1 cellular context compared by ENCODE assay signal in the genomic region with DNA sequence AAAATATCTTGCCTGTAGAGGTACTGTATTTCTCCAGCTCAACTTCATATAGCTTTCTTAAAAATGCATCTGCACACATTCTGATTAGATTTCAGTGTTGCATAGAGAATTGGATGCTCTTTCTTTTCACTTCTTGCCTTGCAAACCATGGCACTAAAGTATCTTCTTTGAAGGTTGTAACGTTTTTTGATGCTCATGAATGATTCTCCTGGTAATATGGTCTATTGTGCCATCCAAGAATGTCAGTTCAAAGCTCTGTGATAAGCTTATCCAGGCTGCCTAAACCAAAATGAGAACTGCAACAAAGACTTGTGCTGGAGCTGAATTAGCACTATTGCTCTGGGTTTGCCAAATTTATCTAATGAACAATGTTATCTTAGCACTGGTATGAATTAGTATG.
TF ChIP-seq lines count a peak whose summit lies in the region.

No MANE protein-coding gene starts in this region.

TF ChIP-seq in SK-N-SH, 30 proteins besides CTCF, POLR2A, EP300 and RAD21 (continued from another document):
- TF ChIP-seq, protein P1, sequence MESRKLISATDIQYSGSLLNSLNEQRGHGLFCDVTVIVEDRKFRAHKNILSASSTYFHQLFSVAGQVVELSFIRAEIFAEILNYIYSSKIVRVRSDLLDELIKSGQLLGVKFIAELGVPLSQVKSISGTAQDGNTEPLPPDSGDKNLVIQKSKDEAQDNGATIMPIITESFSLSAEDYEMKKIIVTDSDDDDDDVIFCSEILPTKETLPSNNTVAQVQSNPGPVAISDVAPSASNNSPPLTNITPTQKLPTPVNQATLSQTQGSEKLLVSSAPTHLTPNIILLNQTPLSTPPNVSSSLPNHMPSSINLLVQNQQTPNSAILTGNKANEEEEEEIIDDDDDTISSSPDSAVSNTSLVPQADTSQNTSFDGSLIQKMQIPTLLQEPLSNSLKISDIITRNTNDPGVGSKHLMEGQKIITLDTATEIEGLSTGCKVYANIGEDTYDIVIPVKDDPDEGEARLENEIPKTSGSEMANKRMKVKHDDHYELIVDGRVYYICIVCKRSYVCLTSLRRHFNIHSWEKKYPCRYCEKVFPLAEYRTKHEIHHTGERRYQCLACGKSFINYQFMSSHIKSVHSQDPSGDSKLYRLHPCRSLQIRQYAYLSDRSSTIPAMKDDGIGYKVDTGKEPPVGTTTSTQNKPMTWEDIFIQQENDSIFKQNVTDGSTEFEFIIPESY (IDR thresholded peaks at IDR 0.05; ENCODE audit: borderline replicate concordance, low read depth): no peak
- no peak for TF ChIP-seq ELF1 (IDR thresholded peaks at IDR 0.05)
- no peak for TF ChIP-seq FOXM1 (IDR thresholded peaks at IDR 0.05; ENCODE audit: low read depth)
- no peak for TF ChIP-seq EZH2phosphoT487 (IDR thresholded peaks at IDR 0.05; ENCODE audit: borderline replicate concordance, low read depth)
- TF ChIP-seq NFIC (IDR thresholded peaks at IDR 0.05; ENCODE audit: borderline replicate concordance): no peak
- TF ChIP-seq SIN3A (IDR thresholded peaks at IDR 0.05; ENCODE audit: borderline replicate concordance, low read depth, low read length): no peak
